Comparison of ENCODE assay signal across 13 cellular contexts in genomic region chr9:136541709-136542108, GRCh38. TPM values are rescaled to one million over a fixed set of nuclear protein-coding genes. Genes with fewer than 3 reads are reported as not detected.
DNase-seq lines count a peak whose midpoint lies in the region; ATAC-seq and TF ChIP-seq lines count a peak whose summit lies in the region.
"Had no signal": no experiment of that assay in that cellular context is flagged by ENCODE, and none has a peak within 500 bp of the region (broad histone marks: within the 10 kb centered on the region; RNA-seq: fewer than 3 reads in every experiment).

No MANE protein-coding gene starts in this region.

- no peak for TF ChIP-seq EP300 in sigmoid colon (IDR thresholded peaks at IDR 0.05)

- TF ChIP-seq POLR2A in sigmoid colon (IDR thresholded peaks at IDR 0.05): no peak

- DNase-seq in CD4-positive, alpha-beta memory T cell: no peak
- DNase-seq in T-cell: no peak
- no peak for DNase-seq in sigmoid colon
- DNase-seq in COLO829 (ENCODE audit: low spot score): no peak
- no peak for DNase-seq in NCI-H446 treated with DMSO at 0.1 percent for 48 hours (lab: John Stamatoyannopoulos, UW)
- DNase-seq in Kasumi-1 (lab: John Stamatoyannopoulos, UW): no peak
- DNase-seq in endothelial cell (ENCODE audit: low spot score): no peak
- DNase-seq: activated CD4-positive, CD25-positive, alpha-beta regulatory T cell; CD4-positive, CD25-positive, alpha-beta regulatory T cell; central memory CD4-positive, alpha-beta T cell; NCI-H2171 treated with DMSO at 0.1 percent for 48 hours; stimulated activated naive CD8-positive, alpha-beta T cell treated with anti-CD3 and anti-CD28 coated beads, Interleukin-15, amount 100 ng/mL, for 72 hours had no signal

- peaks cover 11% of the 10 kb centered on the region for H3K36me3 ChIP-seq in CD4-positive, alpha-beta memory T cell (ENCODE audit: insufficient read depth, low read length)
- H3K36me3 ChIP-seq in esophagus (ENCODE audit: control insufficient read depth in 2 of 2, insufficient read depth in 2 of 2, low read length in 1 of 2): peaks cover 3 to 33% of the 10 kb centered on the region in 2 donors
- peaks cover 0 to 22% (median 6%) of the 10 kb centered on the region in 4 donors for H3K36me3 ChIP-seq in sigmoid colon

- no peak for ATAC-seq in T-cell (replicated peaks in 1 of 4)
- ATAC-seq: stimulated activated naive CD8-positive, alpha-beta T cell treated with anti-CD3 and anti-CD28 coated beads, Interleukin-15, amount 100 ng/mL, for 72 hours had no signal

- H3K27ac Mint-ChIP-seq in CD4-positive, alpha-beta memory T cell: peak overlapping the region in 2 of 7 donors; percentile 72 to 73
- H3K27ac Mint-ChIP-seq in T-cell (peak overlapping the region; percentile 39 to 73), endothelial cell (ENCODE audit: unreplicated experiment) (no peak overlapping the region)

- H3K27me3 Mint-ChIP-seq in CD4-positive, alpha-beta memory T cell: no peaks in the 10 kb centered on the region
- H3K27me3 Mint-ChIP-seq in T-cell (no peaks in the 10 kb centered on the region), endothelial cell (ENCODE audit: unreplicated experiment) (peaks cover 11% of the 10 kb centered on the region)
- H3K27me3 Mint-ChIP-seq: CD4-positive, CD25-positive, alpha-beta regulatory T cell; stimulated activated naive CD8-positive, alpha-beta T cell treated with anti-CD3 and anti-CD28 coated beads, Interleukin-15, amount 100 ng/mL, for 72 hours had no signal

- H3K4me3 Mint-ChIP-seq in CD4-positive, alpha-beta memory T cell: no peak overlapping the region
- H3K4me3 Mint-ChIP-seq in T-cell: peak overlapping the region in 1 of 3 donors; percentile 49
- no peak overlapping the region for H3K4me3 Mint-ChIP-seq in endothelial cell (ENCODE audit: unreplicated experiment)

- intact Hi-C loops in CD4-positive, alpha-beta memory T cell (cut with micrococcal nuclease): loop anchor here (10.0 kb wide), 1 partner anchor 137 kb away; the partner anchor contains the start of gene SNAPC4
- intact Hi-C loops in sigmoid colon (cut with DNase I): loop anchor here (5.0 kb wide), 3 partner anchors 36 to 86 kb away; no protein-coding TSS in a partner anchor

- peaks cover 25 to 70% (median 54%) of the 10 kb centered on the region in 4 donors for H3K4me1 Mint-ChIP-seq in CD4-positive, alpha-beta memory T cell
- H3K4me1 Mint-ChIP-seq in T-cell (peaks cover 50 to 71% (median 69%) of the 10 kb centered on the region in 3 donors), endothelial cell (ENCODE audit: unreplicated experiment) (peaks cover 50% of the 10 kb centered on the region)

- no peaks in the 10 kb centered on the region for H3K9me3 ChIP-seq in CD4-positive, alpha-beta memory T cell (ENCODE audit: control insufficient read depth in 1 of 2, low read length in 2 of 2)
- no peaks in the 10 kb centered on the region for H3K9me3 ChIP-seq in esophagus (ENCODE audit: control insufficient read depth in 2 of 2, insufficient read depth in 1 of 2, low read depth in 1 of 2, low read length in 1 of 2)
- no peaks in the 10 kb centered on the region for H3K9me3 ChIP-seq in sigmoid colon

- CTCF ChIA-PET in CD4-positive, alpha-beta memory T cell (lab: Charles Lee; ENCODE audit: partially characterized antibody): interaction anchor here (7.2 kb wide), 1 partner anchor 55 kb away, joined by 58 read pairs; no protein-coding TSS in a partner anchor
- CTCF ChIA-PET in T-cell (lab: Charles Lee): no interaction called here

- H3K27me3 ChIP-seq in CD4-positive, alpha-beta memory T cell (ENCODE audit: insufficient read depth, low read length): no peaks in the 10 kb centered on the region
- H3K27me3 ChIP-seq in esophagus (ENCODE audit: control insufficient read depth in 1 of 2, insufficient read depth in 2 of 2, low read length in 2 of 2) (no peaks in the 10 kb centered on the region), sigmoid colon (no peaks in the 10 kb centered on the region)

- peaks cover 75% of the 10 kb centered on the region for H3K4me1 ChIP-seq in CD4-positive, alpha-beta memory T cell (ENCODE audit: insufficient read depth, low read length)
- H3K4me1 ChIP-seq in esophagus (ENCODE audit: control insufficient read depth in 2 of 2, insufficient read depth in 2 of 2, low read length in 1 of 2) (peaks cover 12 to 34% of the 10 kb centered on the region in 2 donors), sigmoid colon (peaks cover 0 to 85% (median 77%) of the 10 kb centered on the region in 4 donors)

- no peaks in the 10 kb centered on the region for H3K9me3 Mint-ChIP-seq in CD4-positive, alpha-beta memory T cell
- H3K9me3 Mint-ChIP-seq in T-cell (no peaks in the 10 kb centered on the region), endothelial cell (ENCODE audit: unreplicated experiment) (no peaks in the 10 kb centered on the region)
- H3K9me3 Mint-ChIP-seq: CD4-positive, CD25-positive, alpha-beta regulatory T cell; stimulated activated naive CD8-positive, alpha-beta T cell treated with anti-CD3 and anti-CD28 coated beads, Interleukin-15, amount 100 ng/mL, for 72 hours had no signal

- POLR2A ChIA-PET in CD4-positive, alpha-beta memory T cell (lab: Charles Lee; ENCODE audit: partially characterized antibody): interaction anchor here (1.1 kb wide), 1 partner anchor 8 kb away, joined by 7 read pairs; no protein-coding TSS in a partner anchor
- POLR2A ChIA-PET in T-cell (lab: Charles Lee): interaction anchor here in 1 of 2 donors (0.7 kb wide), 1 partner anchor 11 kb away, joined by 13 read pairs; no protein-coding TSS in a partner anchor

- 79 to 83% methylated on average over 16 of the region's 16 CpGs for WGBS in esophagus, 2 donors
- 44 to 69% methylated on average over 16 of the region's 16 CpGs for WGBS in sigmoid colon, 2 donors

- H3K36me3 Mint-ChIP-seq in CD4-positive, alpha-beta memory T cell: peaks cover 0 to 16% of the 10 kb centered on the region in 2 donors
- H3K36me3 Mint-ChIP-seq in T-cell (peaks cover 7% of the 10 kb centered on the region), endothelial cell (ENCODE audit: low read depth, unreplicated experiment) (peaks cover 30% of the 10 kb centered on the region)
- H3K36me3 Mint-ChIP-seq: CD4-positive, CD25-positive, alpha-beta regulatory T cell had no signal

- no peak overlapping the region for H3K4me3 ChIP-seq in CD4-positive, alpha-beta memory T cell (ENCODE audit: low read length in 2 of 2)
- H3K4me3 ChIP-seq in esophagus (ENCODE audit: low read depth in 1 of 2, low read length in 2 of 2) (no peak overlapping the region), sigmoid colon (no peak overlapping the region)

- H3K27ac ChIP-seq in CD4-positive, alpha-beta memory T cell (ENCODE audit: low read depth, low read length): peak overlapping the region; percentile 77
- peak overlapping the region; percentile 46 to 50 for H3K27ac ChIP-seq in esophagus (ENCODE audit: low read depth in 2 of 2, low read length in 1 of 2)
- peak overlapping the region; percentile 80 to 100 (median 96) for H3K27ac ChIP-seq in sigmoid colon

- TF ChIP-seq CTCF in sigmoid colon (IDR thresholded peaks at IDR 0.05) (no peak), endothelial cell (IDR thresholded peaks at IDR 0.05; ENCODE audit: unreplicated experiment) (no peak)

RNA-seq across cellular contexts. Expression of gene NOTCH1, which starts 4.1 kb away (rescaled TPM):
- total RNA-seq in CD4-positive, alpha-beta memory T cell: 10 to 100 TPM; 43.0 to 45.4 TPM
- polyA plus RNA-seq in CD4-positive, alpha-beta memory T cell: 1 to 10 TPM in 1 of 2 donors, not detected in 1; 6.0 TPM
- total RNA-seq in T-cell (10 to 100 TPM; 50.1 to 96.1 (median 84.1) TPM), sigmoid colon (10 to 100 TPM; 16.6 to 36.0 (median 31.8) TPM), endothelial cell (ENCODE audit: unreplicated experiment) (312 TPM)
- polyA plus RNA-seq in esophagus (10 to 100 TPM in 1 of 2 donors, 1 to 10 TPM in 1; 9.6 to 19.8 TPM), sigmoid colon (10 to 100 TPM in 1 of 3 donors, 1 to 10 TPM in 2; 1.8 to 30.8 (median 3.7) TPM)

RNA-seq across cellular contexts. Expression of gene SEC16A, which starts 58.9 kb away (rescaled TPM):
- 10 to 100 TPM; 82.9 to 87.7 TPM for total RNA-seq in CD4-positive, alpha-beta memory T cell
- polyA plus RNA-seq in CD4-positive, alpha-beta memory T cell: 10 to 100 TPM in 1 of 2 donors, 1 to 10 TPM in 1; 6.6 to 39.3 TPM
- total RNA-seq in T-cell: 10 to 100 TPM; 76.3 to 99.0 (median 92.4) TPM
- 10 to 100 TPM; 24.3 to 32.9 TPM for polyA plus RNA-seq in esophagus
- total RNA-seq in sigmoid colon: 10 to 100 TPM; 22.9 to 33.9 (median 30.2) TPM
- 10 to 100 TPM; 22.8 to 57.0 (median 24.5) TPM for polyA plus RNA-seq in sigmoid colon
- total RNA-seq in endothelial cell (ENCODE audit: unreplicated experiment): 79.5 TPM
